21 cellular contexts compared by ENCODE assay signal in the genomic region with DNA sequence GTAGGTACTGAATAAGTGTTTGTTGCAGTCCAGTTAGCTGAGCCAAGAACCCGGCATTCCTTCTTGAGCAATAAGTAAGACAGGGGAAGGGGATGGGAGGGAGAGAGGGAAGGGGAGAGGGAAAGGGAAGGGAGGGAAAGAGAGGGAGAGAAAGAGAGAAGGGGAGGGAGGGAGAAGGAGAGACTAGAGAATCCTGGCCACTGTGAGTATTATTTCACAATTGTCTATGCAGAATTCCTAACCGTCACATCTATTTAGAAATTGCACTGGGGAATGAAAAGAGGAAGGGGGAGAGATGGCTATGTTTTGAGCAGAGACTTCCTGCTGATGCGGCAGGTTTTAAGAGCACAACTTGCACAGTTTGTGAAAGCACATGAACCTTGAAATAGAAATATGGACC.
DNase-seq lines count a peak whose midpoint lies in the region; ATAC-seq, FAIRE-seq and TF ChIP-seq lines count a peak whose summit lies in the region.
"Had no signal": no experiment of that assay in that cellular context is flagged by ENCODE, and none has a peak within 500 bp of the region (broad histone marks: within the 10 kb centered on the region; RNA-seq: fewer than 3 reads in every experiment).

No MANE protein-coding gene starts in this region.

- CTCF ChIA-PET in HepG2 (lab: Yijun Ruan, JAX; ENCODE audit: low intra/inter-chr PET ratio, low total read pairs), result no interaction called here
- CTCF ChIA-PET in CD8-positive, alpha-beta T cell (lab: Charles Lee), result no interaction called here

- peaks cover 3% of the 10 kb centered on the region for H3K9me3 ChIP-seq in HepG2 (ENCODE audit: low read length)
- no peaks in the 10 kb centered on the region for H3K9me3 ChIP-seq in right lobe of liver
- no peaks in the 10 kb centered on the region for H3K9me3 ChIP-seq in CD8-positive, alpha-beta T cell (ENCODE audit: low read length)
- H3K9me3 ChIP-seq: SJCRH30 had no signal

- POLR2A ChIA-PET in HepG2 (lab: Yijun Ruan, JAX), result no interaction called here
- POLR2A ChIA-PET in CD8-positive, alpha-beta T cell (lab: Charles Lee), result no interaction called here

- no peaks in the 10 kb centered on the region for H3K9me3 Mint-ChIP-seq in CD8-positive, alpha-beta T cell
- H3K9me3 Mint-ChIP-seq: type B pancreatic cell had no signal

- intact Hi-C loops in HepG2 (cut with micrococcal nuclease; ENCODE audit: unreplicated experiment) (no loop called here), right lobe of liver (cut with DNase I) (no loop called here), posterior cingulate gyrus (cut with DNase I) (no loop called here)
- intact Hi-C loops in CD8-positive, alpha-beta T cell (cut with DNase I, micrococcal nuclease), result no loop called here

- H3K36me3 ChIP-seq in HepG2 (replicated peaks in 1 of 2; ENCODE audit: control insufficient read depth in 1 of 2, insufficient read depth in 2 of 2, low read length in 2 of 2) (no peaks in the 10 kb centered on the region), right lobe of liver (no peaks in the 10 kb centered on the region)
- H3K36me3 ChIP-seq in CD8-positive, alpha-beta T cell (ENCODE audit: insufficient read depth, low read length), result no peaks in the 10 kb centered on the region
- H3K36me3 ChIP-seq: esophagus muscularis mucosa, SJCRH30 had no signal

- H3K27ac Mint-ChIP-seq in CD8-positive, alpha-beta T cell, result no peak overlapping the region
- H3K27ac Mint-ChIP-seq: type B pancreatic cell had no signal

- WGBS in HepG2 (ENCODE audit: low lambda C conversion rate), result 38% methylated on average over 3 of the region's 3 CpGs
- WGBS in right lobe of liver (ENCODE audit: insufficient coverage, low coverage, low lambda C conversion rate, missing lambda C conversion rate), result 43% methylated on average over 3 of the region's 3 CpGs

- no peaks in the 10 kb centered on the region for H4K20me1 ChIP-seq in HepG2 (ENCODE audit: insufficient read depth, low read length)

- ATAC-seq in HepG2, result no peak
- ATAC-seq in right lobe of liver, result no peak
- no peak for ATAC-seq in CD8-positive, alpha-beta T cell
- ATAC-seq: left lobe of liver had no signal

- TF ChIP-seq CTCF in HepG2 (CRISPR knock-in tag; IDR thresholded peaks at IDR 0.05) (no peak), right lobe of liver (IDR thresholded peaks at IDR 0.05) (no peak), coronary artery (IDR thresholded peaks at IDR 0.05) (no peak)
- TF ChIP-seq CTCF in CD8-positive, alpha-beta T cell (IDR thresholded peaks at IDR 0.05), result no peak

- TF ChIP-seq RAD21 in HepG2 (CRISPR knock-in tag; IDR thresholded peaks at IDR 0.05), result no peak

- H3K4me1 ChIP-seq in HepG2 (ENCODE audit: insufficient read depth, low read length) (peaks cover 11% of the 10 kb centered on the region), right lobe of liver (peaks cover 0 to 33% (median 12%) of the 10 kb centered on the region in 4 donors)
- no peaks in the 10 kb centered on the region for H3K4me1 ChIP-seq in CD8-positive, alpha-beta T cell (ENCODE audit: insufficient read depth, low read length)
- H3K4me1 ChIP-seq: SJCRH30 had no signal

- no peak overlapping the region for H3K4me3 Mint-ChIP-seq in CD8-positive, alpha-beta T cell
- H3K4me3 Mint-ChIP-seq: type B pancreatic cell had no signal

- no peak overlapping the region for H3K4me2 ChIP-seq in HepG2 (ENCODE audit: low read depth, low read length)

- H3K79me2 ChIP-seq in HepG2 (ENCODE audit: insufficient read depth, low read length), result no peaks in the 10 kb centered on the region

- no peak for DNase-seq in HepG2 (ENCODE audit: low spot score)
- no peak for DNase-seq in right lobe of liver
- DNase-seq in coronary artery (ENCODE audit: low spot score), result peak; percentile 9
- peak; percentile 46 for DNase-seq in medulla oblongata (ENCODE audit: extremely low spot score)
- DNase-seq in HCEC 1CT, result no peak
- DNase-seq in CD8-positive, alpha-beta T cell, result no peak
- DNase-seq in posterior cingulate gyrus, result no peak
- DNase-seq in A172 (ENCODE audit: low spot score), result no peak
- DNase-seq: activated CD4-positive, alpha-beta T cell treated with anti-CD3 and anti-CD28 coated beads for 4 hours; activated naive CD4-positive, alpha-beta T cell treated with Interleukin-2 at 50 U/mL for 16 hours; dorsolateral prefrontal cortex; KG1; NCI-H1417; NCI-H2227 treated with DMSO at 0.1 percent for 48 hours; NK-92 treated with Interleukin-12 subunit alpha and Interleukin-12 subunit beta, amount 100 ng/mL, for 24 hours; SJCRH30; stimulated activated naive CD4-positive, alpha-beta T cell; T1000 had no signal

- H3K27me3 Mint-ChIP-seq in CD8-positive, alpha-beta T cell (ENCODE audit: low read depth), result no peaks in the 10 kb centered on the region

- TF ChIP-seq EP300 in HepG2 (IDR thresholded peaks at IDR 0.05; ENCODE audit: low read depth in 2 of 2, low read length in 2 of 2) (no peak), HepG2 (CRISPR knock-in tag; IDR thresholded peaks at IDR 0.05; ENCODE audit: borderline replicate concordance) (no peak)

- 0 out of 5 replicates have a peak, but pooled peaks cover 0 to 5% of the 10 kb centered on the region in 2 experiments for H3K27me3 ChIP-seq in HepG2 (ENCODE audit: control insufficient read depth in 1 of 2, insufficient read depth in 2 of 2, low read length in 2 of 2)
- H3K27me3 ChIP-seq in right lobe of liver, result no peaks in the 10 kb centered on the region
- no peaks in the 10 kb centered on the region for H3K27me3 ChIP-seq in CD8-positive, alpha-beta T cell (ENCODE audit: insufficient read depth, low read length)
- H3K27me3 ChIP-seq: dorsolateral prefrontal cortex, esophagus muscularis mucosa, SJCRH30 had no signal

- H3K27ac ChIP-seq in HepG2 (ENCODE audit: extremely low read length, insufficient read depth, low read length) (no peak overlapping the region), right lobe of liver (no peak overlapping the region), coronary artery (no peak overlapping the region)
- no peak overlapping the region for H3K27ac ChIP-seq in CD8-positive, alpha-beta T cell (ENCODE audit: low read depth, low read length)
- H3K27ac ChIP-seq: dorsolateral prefrontal cortex, esophagus muscularis mucosa, SJCRH30 had no signal

- FAIRE-seq in HepG2 (lab: Jason Lieb, UNC), result no peak

- no peak overlapping the region for H2AFZ ChIP-seq in HepG2 (ENCODE audit: low read length)

- BruUV-seq in HepG2 (replicated peaks; lab: Mats Ljungman, UMichigan), result no TSS peak

- in situ Hi-C loops in HepG2 (cut with HindIII; ENCODE audit: extremely low pct_ligation_motif_present, low pct_unique_long_range_greater_than_20kb), result no loop called here

- TF ChIP-seq POLR2A in HepG2 (IDR thresholded peaks at IDR 0.05; ENCODE audit: insufficient read depth in 1 of 2, low read depth in 2 of 2, low read length in 2 of 2) (no peak), right lobe of liver (IDR thresholded peaks at IDR 0.05) (no peak)

- no peaks in the 10 kb centered on the region for H3K4me1 Mint-ChIP-seq in CD8-positive, alpha-beta T cell (ENCODE audit: low read depth)

- no peak overlapping the region for H3K9ac ChIP-seq in HepG2 (ENCODE audit: insufficient read depth, low read depth, low read length)

- H3K4me3 ChIP-seq in HepG2 (replicated peaks in 1 of 3; ENCODE audit: insufficient read depth in 1 of 3, low read depth in 2 of 3, low read length in 3 of 3) (no peak overlapping the region), right lobe of liver (no peak overlapping the region), coronary artery (no peak overlapping the region)
- no peak overlapping the region for H3K4me3 ChIP-seq in CD8-positive, alpha-beta T cell (ENCODE audit: low read depth, low read length)
- H3K4me3 ChIP-seq: dorsolateral prefrontal cortex, esophagus muscularis mucosa, SJCRH30 had no signal

- no peaks in the 10 kb centered on the region for H3K36me3 Mint-ChIP-seq in CD8-positive, alpha-beta T cell
- H3K36me3 Mint-ChIP-seq: type B pancreatic cell had no signal

TF ChIP-seq in HepG2, 621 proteins besides CTCF, POLR2A, EP300 and RAD21:
- TF ChIP-seq MAFK (conservative IDR thresholded peaks at IDR 0.05 in 1 of 2, IDR thresholded peaks at IDR 0.05 in 1 of 2; ENCODE audit: low read length in 2 of 2) (peak; percentile 46 to 67; a peak in 3 of 4 replicates), MAFF (IDR thresholded peaks at IDR 0.05; ENCODE audit: low read depth, low read length) (peak; percentile 54; the same call in 1 of the 2 replicates), PCBP2 (optimal IDR thresholded peaks at IDR 0.05; ENCODE audit: low read depth, low read length, poor library complexity, severe bottlenecking) (peak; percentile 84)
- TF ChIP-seq, protein P1, sequence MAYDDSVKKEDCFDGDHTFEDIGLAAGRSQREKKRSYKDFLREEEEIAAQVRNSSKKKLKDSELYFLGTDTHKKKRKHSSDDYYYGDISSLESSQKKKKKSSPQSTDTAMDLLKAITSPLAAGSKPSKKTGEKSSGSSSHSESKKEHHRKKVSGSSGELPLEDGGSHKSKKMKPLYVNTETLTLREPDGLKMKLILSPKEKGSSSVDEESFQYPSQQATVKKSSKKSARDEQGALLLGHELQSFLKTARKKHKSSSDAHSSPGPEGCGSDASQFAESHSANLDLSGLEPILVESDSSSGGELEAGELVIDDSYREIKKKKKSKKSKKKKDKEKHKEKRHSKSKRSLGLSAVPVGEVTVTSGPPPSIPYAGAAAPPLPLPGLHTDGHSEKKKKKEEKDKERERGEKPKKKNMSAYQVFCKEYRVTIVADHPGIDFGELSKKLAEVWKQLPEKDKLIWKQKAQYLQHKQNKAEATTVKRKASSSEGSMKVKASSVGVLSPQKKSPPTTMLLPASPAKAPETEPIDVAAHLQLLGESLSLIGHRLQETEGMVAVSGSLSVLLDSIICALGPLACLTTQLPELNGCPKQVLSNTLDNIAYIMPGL (CRISPR knock-in tag; IDR thresholded peaks at IDR 0.05; ENCODE audit: borderline replicate concordance in 1 of 2, low read depth in 1 of 2), result no peak

Comparison
In these comparisons a context has a peak if more than half of its experiments do, and no peak if none do; other contexts are left out.
1. DNase-seq: peak in coronary artery (single experiment) and medulla oblongata (single experiment); none in HepG2 (single experiment), right lobe of liver (0 of 3), HCEC 1CT (single experiment), CD8-positive, alpha-beta T cell (0 of 7), posterior cingulate gyrus (0 of 10) and A172 (single experiment).